In the genomic region with DNA sequence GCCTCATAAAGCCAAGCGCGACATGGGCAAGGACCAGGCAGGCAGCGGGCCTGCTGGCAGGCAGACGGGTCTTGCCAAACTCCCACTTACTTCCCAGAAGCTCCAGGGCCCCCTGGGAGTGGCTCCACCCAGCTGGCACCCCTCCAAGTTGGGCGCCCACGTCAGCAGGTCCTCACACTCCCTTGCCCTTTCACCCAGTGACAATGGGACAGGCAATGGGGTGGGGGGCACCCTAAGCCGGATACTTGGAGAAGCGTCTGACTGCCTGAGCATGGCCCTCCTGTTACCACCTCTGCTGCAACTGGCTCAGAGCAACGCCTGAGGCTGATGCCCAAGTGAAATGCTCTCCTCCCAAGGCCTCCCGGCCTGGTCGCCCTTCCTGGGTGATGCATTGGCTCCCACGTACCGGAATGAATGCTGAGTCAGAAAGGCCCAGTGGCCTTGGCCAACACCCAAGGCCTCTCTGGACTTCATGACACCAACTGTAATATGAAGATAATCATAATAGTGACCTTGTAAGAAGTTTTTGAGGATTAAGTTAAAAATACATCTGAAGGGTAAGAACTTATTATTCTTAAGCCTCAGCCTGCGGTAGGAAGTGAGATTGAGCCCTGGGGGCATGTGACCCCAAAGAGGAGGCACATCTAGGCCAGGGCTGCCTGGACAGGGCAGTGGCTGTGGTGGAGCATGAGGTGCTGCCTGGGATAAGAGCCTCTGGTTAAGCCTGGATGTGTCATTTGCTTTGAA, we compare ENCODE assay signal across 9 cellular contexts. TPM values are rescaled to one million over a fixed set of nuclear protein-coding genes. Genes with fewer than 3 reads are reported as not detected.
DNase-seq lines count a peak whose midpoint lies in the region; TF ChIP-seq lines count a peak whose summit lies in the region.
"Had no signal": no experiment of that assay in that cellular context is flagged by ENCODE, and none has a peak within 500 bp of the region (broad histone marks: within the 10 kb centered on the region; RNA-seq: fewer than 3 reads in every experiment).

No MANE protein-coding gene starts in this region.

- H2AK5ac ChIP-seq in mesendoderm (ENCODE audit: low read length): no peak overlapping the region

- no peak overlapping the region for H4K5ac ChIP-seq in mesendoderm (ENCODE audit: low read length)

- no peak overlapping the region for H3K9ac ChIP-seq in mesendoderm (ENCODE audit: low read length)

- H3K79me1 ChIP-seq in mesendoderm (ENCODE audit: low read length): no peaks in the 10 kb centered on the region

- TF ChIP-seq CTCF in uterus (IDR thresholded peaks at IDR 0.05) (no peak), Caco-2 (IDR thresholded peaks at IDR 0.05; ENCODE audit: insufficient read depth in 1 of 2, low read depth in 1 of 2, low read length in 1 of 2, severe bottlenecking in 1 of 2, unreplicated experiment in 1 of 2) (no peak)

- H3K4me1 ChIP-seq in mesendoderm (ENCODE audit: control insufficient read depth, low read depth, low read length): no peaks in the 10 kb centered on the region
- peaks cover 0 to 5% of the 10 kb centered on the region in 2 donors for H3K4me1 ChIP-seq in uterus
- H3K4me1 ChIP-seq in Caco-2: peaks cover 22% of the 10 kb centered on the region

- no peaks in the 10 kb centered on the region for H3K36me3 ChIP-seq in mesendoderm (ENCODE audit: control insufficient read depth, insufficient read depth, low read length)
- H3K36me3 ChIP-seq in uterus: no peaks in the 10 kb centered on the region
- H3K36me3 ChIP-seq in Caco-2 (ENCODE audit: control insufficient read depth, insufficient read depth, low read length): no peaks in the 10 kb centered on the region

- H3K9me3 Mint-ChIP-seq in Caco-2 (ENCODE audit: unreplicated experiment): no peaks in the 10 kb centered on the region

- peak overlapping the region; percentile 17 for H3K56ac ChIP-seq in mesendoderm (ENCODE audit: low read length)

- no peak overlapping the region for H3K4me3 ChIP-seq in mesendoderm (ENCODE audit: low read length)
- no peak overlapping the region for H3K4me3 ChIP-seq in uterus
- H3K4me3 ChIP-seq in Caco-2 (ENCODE audit: low read depth, low read length): no peak overlapping the region

- no peak overlapping the region for H3K4me2 ChIP-seq in mesendoderm (ENCODE audit: low read length)

- no peaks in the 10 kb centered on the region for H3K9me3 ChIP-seq in uterus
- no peaks in the 10 kb centered on the region for H3K9me3 ChIP-seq in Caco-2

- H3K18ac ChIP-seq in mesendoderm (ENCODE audit: low read length): no peak overlapping the region

- H3K4ac ChIP-seq in mesendoderm (ENCODE audit: low read depth, low read length): no peak overlapping the region

- DNase-seq in DMS153 treated with DMSO at 0.1 percent for 48 hours (lab: John Stamatoyannopoulos, UW; ENCODE audit: unreplicated experiment) (peak; percentile 9), DMS153 (lab: John Stamatoyannopoulos, UW) (no peak), mesendoderm (no peak), uterus (peak; percentile 36 to 51), NCI-H146 treated with DMSO at 0.1 percent for 48 hours (lab: John Stamatoyannopoulos, UW; ENCODE audit: unreplicated experiment) (no peak), ecto neural progenitor cell (ENCODE audit: low spot score) (no peak), Caco-2 (no peak)
- DNase-seq: activated CD8-positive, alpha-beta memory T cell treated with anti-CD3 and anti-CD28 coated beads, Interleukin-2, amount 10 ng/mL, durations not matched to agents 7 days and 5 days had no signal

- no TSS peak for BruUV-seq in Caco-2 (replicated peaks; lab: Mats Ljungman, UMichigan)

- H3K27ac Mint-ChIP-seq in Caco-2 (ENCODE audit: unreplicated experiment): no peak overlapping the region
- H3K27ac Mint-ChIP-seq: activated CD8-positive, alpha-beta memory T cell treated with anti-CD3 and anti-CD28 coated beads, Interleukin-2, amount 10 ng/mL, durations not matched to agents 7 days and 5 days had no signal

- no peak overlapping the region for H2BK120ac ChIP-seq in mesendoderm (ENCODE audit: low read depth, low read length)

- H4K8ac ChIP-seq in mesendoderm (ENCODE audit: low read depth, low read length): no peak overlapping the region

- no peaks in the 10 kb centered on the region for H3K79me2 ChIP-seq in mesendoderm (ENCODE audit: control insufficient read depth, insufficient read depth, low read length)

- H3K27me3 ChIP-seq in mesendoderm (ENCODE audit: insufficient read depth, low read length, poor library complexity): no peaks in the 10 kb centered on the region
- H3K27me3 ChIP-seq in uterus: no peaks in the 10 kb centered on the region
- H3K27me3 ChIP-seq in Caco-2 (replicated peaks; ENCODE audit: control insufficient read depth, insufficient read depth, low read length): no peaks in the 10 kb centered on the region

- H2BK5ac ChIP-seq in mesendoderm (ENCODE audit: low read length): no peak overlapping the region

- CTCF ChIA-PET in Caco-2 (lab: Charles Lee): no interaction called here

- no peaks in the 10 kb centered on the region for H3K4me1 Mint-ChIP-seq in Caco-2 (ENCODE audit: low read depth, unreplicated experiment)
- H3K4me1 Mint-ChIP-seq: activated CD8-positive, alpha-beta memory T cell treated with anti-CD3 and anti-CD28 coated beads, Interleukin-2, amount 10 ng/mL, durations not matched to agents 7 days and 5 days had no signal

- H3K36me3 Mint-ChIP-seq in Caco-2 (ENCODE audit: insufficient read depth, unreplicated experiment): peaks cover 5% of the 10 kb centered on the region
- H3K36me3 Mint-ChIP-seq: activated CD8-positive, alpha-beta memory T cell treated with anti-CD3 and anti-CD28 coated beads, Interleukin-2, amount 10 ng/mL, durations not matched to agents 7 days and 5 days had no signal

- H3K27me3 Mint-ChIP-seq in Caco-2 (ENCODE audit: insufficient read depth, unreplicated experiment): no peaks in the 10 kb centered on the region

- H2BK15ac ChIP-seq in mesendoderm (replicated peaks; ENCODE audit: low read depth): no peak overlapping the region

- H3K27ac ChIP-seq in cingulate gyrus (ENCODE audit: low read depth, low read length) (peak overlapping the region; percentile 29), mesendoderm (ENCODE audit: low read depth, low read length) (no peak overlapping the region), uterus (peak overlapping the region; percentile 21 to 36)

- H3K23ac ChIP-seq in mesendoderm (ENCODE audit: low read length): no peak overlapping the region

- intact Hi-C loops in uterus (cut with DNase I; ENCODE audit: low total_unique reads) (no loop called here), Caco-2 (cut with micrococcal nuclease; ENCODE audit: unreplicated experiment) (no loop called here)

- POLR2A ChIA-PET in Caco-2 (lab: Charles Lee): no interaction called here

- no CpG with 5 or more reads among the region's 14 CpGs for WGBS in mesendoderm (ENCODE audit: extremely low coverage, insufficient coverage, low lambda C conversion rate)

- no peak overlapping the region for H3K4me3 Mint-ChIP-seq in Caco-2 (ENCODE audit: unreplicated experiment)
- H3K4me3 Mint-ChIP-seq: activated CD8-positive, alpha-beta memory T cell treated with anti-CD3 and anti-CD28 coated beads, Interleukin-2, amount 10 ng/mL, durations not matched to agents 7 days and 5 days had no signal

- TF ChIP-seq POLR2A in uterus (IDR thresholded peaks at IDR 0.05): peak in 1 of 2 donors; percentile 8

RNA-seq across cellular contexts. Expression of gene KCNK3, which starts 31.7 kb away (rescaled TPM):
- 0.51 TPM for polyA plus RNA-seq in mesendoderm (2013, experiment 1 of 2)
- 0.38 TPM for polyA plus RNA-seq in mesendoderm (2013, experiment 2 of 2)
- total RNA-seq in uterus: 1 to 10 TPM in 3 of 4 donors, under 1 TPM in 1; 0.29 to 7.8 (median 4.6) TPM
- 0.09 and 0.36 TPM in 2 replicates for total RNA-seq in Caco-2 (2022)
- total RNA-seq: activated CD8-positive, alpha-beta memory T cell treated with anti-CD3 and anti-CD28 coated beads, Interleukin-2, amount 10 ng/mL, durations not matched to agents 7 days and 5 days had no signal

RNA-seq across cellular contexts. Expression of gene SLC35F6, which starts 39.9 kb away (rescaled TPM):
- polyA plus RNA-seq in mesendoderm (2013, experiment 1 of 2): 11.1 TPM
- polyA plus RNA-seq in mesendoderm (2013, experiment 2 of 2): 10.8 TPM
- total RNA-seq in uterus (10 to 100 TPM in 3 of 4 donors, 1 to 10 TPM in 1; 8.2 to 44.2 (median 18.5) TPM), Caco-2 (2022) (44.1 and 45.7 TPM in 2 replicates)

Comparison
In these comparisons a context has a peak if more than half of its experiments do, and no peak if none do; other contexts are left out.
1. DNase-seq: peak in DMS153 treated with DMSO at 0.1 percent for 48 hours (single experiment) and uterus (2 of 2); none in DMS153 (single experiment), mesendoderm (single experiment), NCI-H146 treated with DMSO at 0.1 percent for 48 hours (single experiment), ecto neural progenitor cell (single experiment) and Caco-2 (0 of 2).